In genomic region chr5:134345476-134345875, GRCh38 we compare ENCODE assay signal across 8 cellular contexts. TPM values are rescaled to one million over a fixed set of nuclear protein-coding genes. Genes with fewer than 3 reads are reported as not detected.
DNase-seq lines count a peak whose midpoint lies in the region; ATAC-seq, FAIRE-seq and TF ChIP-seq lines count a peak whose summit lies in the region.
"Not testable (repeated sequence)": the region's sequence is repeated elsewhere in the genome, so short reads cannot be mapped to it uniquely, and the experiment has no call there.
"Had no signal": no experiment of that assay in that cellular context is flagged by ENCODE, and none has a peak within 500 bp of the region (broad histone marks: within the 10 kb centered on the region; RNA-seq: fewer than 3 reads in every experiment).

No MANE protein-coding gene starts in this region.

- not testable (repeated sequence) for H3K9me1 ChIP-seq in keratinocyte (ENCODE audit: control insufficient read depth, extremely low read depth, insufficient read depth, low read length)

- peak; percentile 28 for ATAC-seq in WTC11

- H3K27me3 ChIP-seq in HUES48 (ENCODE audit: control insufficient read depth, insufficient read depth, low read length); keratinocyte (ENCODE audit: control insufficient read depth, extremely low read depth, insufficient read depth, low read length); neural progenitor cell: not testable (repeated sequence)

- peak overlapping the region; percentile 64 for H3K4me2 ChIP-seq in keratinocyte (ENCODE audit: control insufficient read depth, extremely low read depth, insufficient read depth, low read depth, low read length)
- H3K4me2 ChIP-seq in neural progenitor cell: not testable (repeated sequence)

- not testable (repeated sequence) for H3K4me1 ChIP-seq in HUES48 (ENCODE audit: control insufficient read depth, insufficient read depth, low read length); neural progenitor cell
- H3K4me1 ChIP-seq in keratinocyte (ENCODE audit: control insufficient read depth, extremely low read depth, insufficient read depth, low read length): peaks cover 19% of the 10 kb centered on the region

- H4K20me1 ChIP-seq in keratinocyte (ENCODE audit: control insufficient read depth, extremely low read depth, insufficient read depth, low read length); neural progenitor cell (ENCODE audit: low read depth): not testable (repeated sequence)

- dilution Hi-C loops in keratinocyte (cut with MboI; ENCODE audit: extremely low pct_ligation_motif_present, low sequenced_read_pairs): not testable (repeated sequence)

- peak overlapping the region; percentile 94 for H3K27ac ChIP-seq in HUES48 (ENCODE audit: low read depth, low read length)
- H3K27ac ChIP-seq in keratinocyte (ENCODE audit: control insufficient read depth, insufficient read depth, low read length); neural progenitor cell: not testable (repeated sequence)

- CTCF ChIA-PET in WTC11 (lab: Charles Lee): not testable (repeated sequence)

- TF ChIP-seq CTCF in WTC11 (IDR thresholded peaks at IDR 0.05); glutamatergic neuron (IDR thresholded peaks at IDR 0.05; ENCODE audit: partially characterized antibody, unreplicated experiment); keratinocyte (optimal IDR thresholded peaks at IDR 0.05 in 1 of 3, IDR thresholded peaks at IDR 0.05 in 1 of 3, conservative IDR thresholded peaks at IDR 0.05 in 1 of 3; ENCODE audit: extremely low read depth in 1 of 3, insufficient read depth in 2 of 3, low read length in 3 of 3); neural progenitor cell (IDR thresholded peaks at IDR 0.05); type B pancreatic cell (conservative IDR thresholded peaks at IDR 0.05): not testable (repeated sequence)

- peak overlapping the region; percentile 26; the same call in 1 of the 2 replicates for H3K4me3 ChIP-seq in HUES48 (ENCODE audit: low read depth, low read length)
- not testable (repeated sequence) for H3K4me3 ChIP-seq in keratinocyte (ENCODE audit: control insufficient read depth in 2 of 3, extremely low read depth in 1 of 3, insufficient read depth in 2 of 3, low read depth in 1 of 3, low read length in 3 of 3); neural progenitor cell

- peak; percentile 82 for DNase-seq in ELF-1 (ENCODE audit: low read depth, low spot score)
- not testable (repeated sequence) for DNase-seq in WTC11 (ENCODE audit: low spot score); glutamatergic neuron; keratinocyte (ENCODE audit: low read depth, low spot score); neural progenitor cell (ENCODE audit: low spot score); type B pancreatic cell (ENCODE audit: extremely low spot score, unreplicated experiment)

- H3K4me1 Mint-ChIP-seq in WTC11: peaks cover 14% of the 10 kb centered on the region
- not testable (repeated sequence) for H3K4me1 Mint-ChIP-seq in glutamatergic neuron (ENCODE audit: low read depth, unreplicated experiment); neural progenitor cell; type B pancreatic cell (ENCODE audit: unreplicated experiment)

- H3K9me3 Mint-ChIP-seq in WTC11; glutamatergic neuron (ENCODE audit: unreplicated experiment); neural progenitor cell; type B pancreatic cell: not testable (repeated sequence)

- FAIRE-seq in keratinocyte (lab: Jason Lieb, UNC): not testable (repeated sequence)

- not testable (repeated sequence) for H3K4me3 Mint-ChIP-seq in WTC11; glutamatergic neuron (ENCODE audit: unreplicated experiment); neural progenitor cell
- peak overlapping the region; percentile 34 for H3K4me3 Mint-ChIP-seq in type B pancreatic cell

- H3K27ac Mint-ChIP-seq in WTC11 (peak overlapping the region; percentile 97), glutamatergic neuron (ENCODE audit: unreplicated experiment) (peak overlapping the region; percentile 18), neural progenitor cell (peak overlapping the region; percentile 70), type B pancreatic cell (peak overlapping the region; percentile 97)

- H3F3A ChIP-seq in neural progenitor cell (ENCODE audit: low read depth): not testable (repeated sequence)

- H3K27me3 Mint-ChIP-seq in WTC11 (ENCODE audit: low read depth); glutamatergic neuron (ENCODE audit: unreplicated experiment); neural progenitor cell (ENCODE audit: insufficient read depth, low read depth); type B pancreatic cell: not testable (repeated sequence)

- H3K36me3 Mint-ChIP-seq in WTC11; glutamatergic neuron (ENCODE audit: unreplicated experiment); neural progenitor cell: not testable (repeated sequence)
- H3K36me3 Mint-ChIP-seq in type B pancreatic cell: peaks cover 21% of the 10 kb centered on the region

- 0 out of 2 replicates have a peak overlapping the region, but pooled peaks have one; percentile 51 for H3K9ac ChIP-seq in HUES48 (ENCODE audit: low read depth, low read length)
- not testable (repeated sequence) for H3K9ac ChIP-seq in keratinocyte (ENCODE audit: control insufficient read depth, extremely low read depth, insufficient read depth, low read length); neural progenitor cell

- not testable (repeated sequence) for H3K36me3 ChIP-seq in HUES48 (ENCODE audit: control insufficient read depth, insufficient read depth, low read length); keratinocyte (ENCODE audit: control insufficient read depth in 2 of 2, extremely low read depth in 1 of 2, insufficient read depth in 2 of 2, low read length in 2 of 2); neural progenitor cell

- not testable (repeated sequence) for H2AFZ ChIP-seq in keratinocyte (ENCODE audit: control insufficient read depth, low read length); neural progenitor cell (replicated peaks)

- POLR2A ChIA-PET in WTC11 (lab: Charles Lee): not testable (repeated sequence)

- H3K79me2 ChIP-seq in keratinocyte (ENCODE audit: control insufficient read depth, insufficient read depth, low read length); neural progenitor cell (ENCODE audit: low read depth): not testable (repeated sequence)

- H3K9me3 ChIP-seq in HUES48 (ENCODE audit: control insufficient read depth, insufficient read depth, low read length); keratinocyte (ENCODE audit: control insufficient read depth, low read depth, low read length); neural progenitor cell (ENCODE audit: low read depth): not testable (repeated sequence)

RNA-seq across cellular contexts. Expression of gene CDKL3, which starts 21.5 kb away (rescaled TPM):
- total RNA-seq in WTC11 (2021) (1.8 to 4.0 TPM (median 2.1 TPM) in 3 replicates), glutamatergic neuron (ENCODE audit: unreplicated experiment) (4.2 TPM), neural progenitor cell (ENCODE audit: low replicate concordance) (2.5 and 10.0 TPM in 2 replicates), type B pancreatic cell (ENCODE audit: low replicate concordance) (0.83 and 5.2 TPM in 2 replicates)
- 0.45 to 1.7 TPM (median 1.6 TPM) in 3 replicates for polyA plus RNA-seq in keratinocyte
- polyA plus RNA-seq in keratinocyte (2011; ENCODE audit: low read depth): 2.6 TPM
- 1.1 and 1.4 TPM in 2 replicates for polyA plus RNA-seq in keratinocyte (2011; cell fraction: cytosol; rRNA removed)
- 1.3 and 1.4 TPM in 2 replicates for polyA plus RNA-seq in keratinocyte (2011; cell fraction: nucleus; rRNA removed)
- polyA plus RNA-seq in keratinocyte (2012; ENCODE audit: low replicate concordance): 1.2 and 2.4 TPM in 2 replicates
- not detected in 3 replicates for polyA minus RNA-seq in keratinocyte
- polyA minus RNA-seq in keratinocyte (2011; cell fraction: cytosol; rRNA and poly(A)+ RNA removed): not detected
- 0.63 TPM in 1 of 2 replicates, not detected in the other for polyA minus RNA-seq in keratinocyte (2011; cell fraction: nucleus; rRNA and poly(A)+ RNA removed)
- total RNA-seq: CD4-positive, CD25-positive, alpha-beta regulatory T cell had no signal

RNA-seq across cellular contexts. Expression of gene UBE2B, which starts 25.9 kb away (rescaled TPM):
- total RNA-seq in WTC11 (2021) (34.6 to 39.7 TPM (median 39.2 TPM) in 3 replicates), glutamatergic neuron (ENCODE audit: unreplicated experiment) (67.3 TPM), neural progenitor cell (ENCODE audit: low replicate concordance) (30.1 and 72.4 TPM in 2 replicates), type B pancreatic cell (ENCODE audit: low replicate concordance) (70.9 and 93.0 TPM in 2 replicates)
- polyA plus RNA-seq in keratinocyte: 31.7 to 73.5 TPM (median 39.3 TPM) in 3 replicates
- 67.6 TPM for polyA plus RNA-seq in keratinocyte (2011; ENCODE audit: low read depth)
- polyA plus RNA-seq in keratinocyte (2011; cell fraction: cytosol; rRNA removed): 55.5 and 107 TPM in 2 replicates
- polyA plus RNA-seq in keratinocyte (2011; cell fraction: nucleus; rRNA removed): 35.3 and 58.3 TPM in 2 replicates
- polyA plus RNA-seq in keratinocyte (2012; ENCODE audit: low replicate concordance): 60.1 and 182 TPM in 2 replicates
- 9.5 to 21.0 TPM (median 11.4 TPM) in 3 replicates for polyA minus RNA-seq in keratinocyte
- polyA minus RNA-seq in keratinocyte (2011; cell fraction: cytosol; rRNA and poly(A)+ RNA removed): 25.3 TPM
- 9.6 and 13.4 TPM in 2 replicates for polyA minus RNA-seq in keratinocyte (2011; cell fraction: nucleus; rRNA and poly(A)+ RNA removed)

Comparison
In these comparisons a context has a peak if more than half of its experiments do, and no peak if none do; other contexts are left out.
1. H3K27ac Mint-ChIP-seq: peak in every context shown above with its lines; median percentile 97 in WTC11; 97 in type B pancreatic cell; 70 in neural progenitor cell; 18 in glutamatergic neuron.